In genomic region chr10:119640875-119641526, GRCh38 we compare ENCODE assay signal across 1 cellular context.
TF ChIP-seq lines count a peak whose summit lies in the region.

No MANE protein-coding gene starts in this region.

TF ChIP-seq in HepG2, 621 proteins besides CTCF, POLR2A, EP300 and RAD21 (continued from another document):
- TF ChIP-seq GPBP1L1 (CRISPR knock-in tag; IDR thresholded peaks at IDR 0.05) (no peak), TCF12 (IDR thresholded peaks at IDR 0.05) (no peak), TCF12 (CRISPR knock-in tag; IDR thresholded peaks at IDR 0.05) (no peak), ZNF766 (CRISPR knock-in tag; IDR thresholded peaks at IDR 0.05; ENCODE audit: borderline replicate concordance) (0 out of 2 replicates have a peak, but pooled peaks have one; percentile 36), ZNF687 (CRISPR knock-in tag; IDR thresholded peaks at IDR 0.05) (peak; percentile 32), SOX13 (IDR thresholded peaks at IDR 0.05) (0 out of 2 replicates have a peak, but pooled peaks have one; percentile 15), SOX13 (CRISPR knock-in tag; conservative IDR thresholded peaks at IDR 0.05 in 1 of 2, IDR thresholded peaks at IDR 0.05 in 1 of 2) (no peak), MAX (IDR thresholded peaks at IDR 0.05) (no peak), ZNF720 (CRISPR knock-in tag; IDR thresholded peaks at IDR 0.05) (no peak), SAP130 (CRISPR knock-in tag; IDR thresholded peaks at IDR 0.05; ENCODE audit: low read depth) (peak; percentile 33)
